In the genomic region with DNA sequence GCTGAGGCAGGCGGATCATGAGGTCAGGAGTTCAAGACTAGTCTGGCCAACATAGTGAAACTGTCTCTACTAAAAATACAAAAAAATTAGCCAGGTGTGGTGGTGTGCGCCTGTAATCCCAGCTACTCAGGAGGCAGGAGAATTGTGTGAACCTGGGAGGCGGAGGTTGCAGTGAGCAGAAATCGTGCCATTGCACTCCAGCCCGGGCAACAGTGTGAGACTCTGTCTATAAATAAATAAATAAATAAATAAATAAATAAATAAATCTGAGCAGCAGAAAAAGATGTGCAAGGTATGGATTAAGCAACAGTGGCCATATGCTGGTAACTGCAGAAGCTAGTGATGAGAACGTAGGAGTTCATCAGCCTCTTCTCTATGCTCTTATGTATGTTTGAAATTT, we compare ENCODE assay signal across 21 cellular contexts. TPM values are rescaled to one million over a fixed set of nuclear protein-coding genes. Genes with fewer than 3 reads are reported as not detected.
"Had no signal": no experiment of that assay in that cellular context is flagged by ENCODE, and none has a peak within 500 bp of the region (broad histone marks: within the 10 kb centered on the region; RNA-seq: fewer than 3 reads in every experiment).

No MANE protein-coding gene starts in this region.

RNA-seq across cellular contexts. Expression of a gene that starts 35.5 kb away (rescaled TPM):
- total RNA-seq: activated naive CD4-positive, alpha-beta T cell treated with anti-CD3 and anti-CD28 coated beads for 36 hours; activated naive CD4-positive, alpha-beta T cell treated with anti-CD3 and anti-CD28 coated beads, Interleukin-2, amount 50 U/mL, for 72 hours; activated naive CD8-positive, alpha-beta T cell treated with anti-CD3 and anti-CD28 coated beads for 36 hours; activated naive CD8-positive, alpha-beta T cell treated with anti-CD3 and anti-CD28 coated beads, Interleukin-2, amount 10 ng/mL, durations not matched to agents 7 days and 5 days; activated T-cell treated with anti-CD3 and anti-CD28 coated beads, Interleukin-2, amount 50 U/mL, for 4 hours; activated T-cell treated with anti-CD3 and anti-CD28 coated beads, Interleukin-2, amount 50 U/mL, for 72 hours; activated T-helper 1 cell treated with anti-CD3 and anti-CD28 coated beads, Interleukin-12 subunit alpha, Interleukin-12 subunit beta, Interleukin-2, Interleukin-4 antibody, amounts not matched to agents 30 ng/mL and 10 ng/mL and 1 ng/mL, durations not matched to agents 14 hours and 24 hours and 36 hours; activated T-helper 17 cell treated with anti-CD3 and anti-CD28 coated beads, Interleukin-2, amount 50 U/mL, for 72 hours; activated T-helper 2 cell treated with anti-CD3 and anti-CD28 coated beads, Interferon-gamma antibody, Interleukin-2, Interleukin-4, amounts not matched to agents 10 μg/mL and 5 μg/mL and 100 μg/mL, durations not matched to agents 14 hours and 24 hours and 36 hours; adrenal gland; aorta; ascending aorta; astrocyte; body of pancreas; breast epithelium; bronchial epithelial cell; cardiac muscle cell; cardiac septum; cerebellum; chondrocyte had no signal
- polyA plus RNA-seq: adipose tissue, adrenal gland, aorta, cardiac muscle cell had no signal
